In the genomic region with DNA sequence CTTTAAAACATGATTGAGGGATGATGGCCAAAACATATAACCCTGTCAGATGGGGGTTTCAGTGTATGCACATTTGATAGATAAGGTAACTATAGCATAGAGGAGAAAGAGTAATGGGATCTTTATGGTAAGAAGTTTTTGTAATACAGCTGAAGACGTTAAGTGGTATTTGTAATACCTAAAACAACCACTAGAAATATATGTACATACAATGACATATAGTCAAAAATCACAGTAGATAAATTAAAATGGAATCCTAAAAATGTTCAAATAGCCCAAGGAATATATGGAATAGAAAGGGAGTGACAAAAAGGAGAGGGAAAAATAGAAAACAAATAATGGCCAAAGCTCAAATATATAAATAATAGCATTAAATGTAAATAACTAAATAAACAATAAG, we compare ENCODE assay signal across 15 cellular contexts.
"Had no signal": no experiment of that assay in that cellular context is flagged by ENCODE, and none has a peak within 500 bp of the region (broad histone marks: within the 10 kb centered on the region; RNA-seq: fewer than 3 reads in every experiment).

No MANE protein-coding gene starts in this region.

- H2AFZ ChIP-seq: hepatocyte had no signal

- DNase-seq: activated naive CD4-positive, alpha-beta T cell treated with anti-CD3 and anti-CD28 coated beads, Interleukin-2, amount 10 ng/mL, durations not matched to agents 7 days and 5 days; caudate nucleus; effector CD4-positive, alpha-beta T cell; kidney glomerular epithelial cell; naive B cell; posterior cingulate gyrus; right cardiac atrium had no signal

- H3K4me2 ChIP-seq: hepatocyte had no signal

- H3K4me3 Mint-ChIP-seq: activated naive CD4-positive, alpha-beta T cell treated with anti-CD3 and anti-CD28 coated beads, Interleukin-2, amount 10 ng/mL, durations not matched to agents 7 days and 5 days; naive B cell; stimulated activated effector memory CD8-positive, alpha-beta T cell treated with anti-CD3 and anti-CD28 coated beads, Interleukin-12 subunit alpha, Interleukin-12 subunit beta, amount 100 ng/mL, for 72 hours had no signal

- H3K9me3 Mint-ChIP-seq: activated T-helper 2 cell treated with anti-CD3 and anti-CD28 coated beads, Interferon-gamma antibody, Interleukin-2, Interleukin-4, amounts not matched to agents 10 μg/mL and 5 μg/mL and 100 μg/mL, durations not matched to agents 14 hours and 24 hours and 36 hours had no signal

- H3K4me1 ChIP-seq: tibial nerve had no signal

- H3K9me3 ChIP-seq: neutrophil, tibial nerve had no signal

- H3K36me3 ChIP-seq: neutrophil, tibial nerve had no signal

- H3K36me3 Mint-ChIP-seq: activated naive CD4-positive, alpha-beta T cell treated with anti-CD3 and anti-CD28 coated beads, Interleukin-2, amount 10 ng/mL, durations not matched to agents 7 days and 5 days; naive B cell; stimulated activated effector memory CD8-positive, alpha-beta T cell treated with anti-CD3 and anti-CD28 coated beads, Interleukin-12 subunit alpha, Interleukin-12 subunit beta, amount 100 ng/mL, for 72 hours had no signal

- ATAC-seq: activated CD4-positive, CD25-positive, alpha-beta regulatory T cell treated with anti-CD3 and anti-CD28 coated beads, Interleukin-2, amount 50 U/mL, for 24 hours; right cardiac atrium; stimulated activated effector memory CD8-positive, alpha-beta T cell treated with anti-CD3 and anti-CD28 coated beads, Interleukin-12 subunit alpha, Interleukin-12 subunit beta, amount 100 ng/mL, for 72 hours had no signal

- H3K4me3 ChIP-seq: coronary artery, hepatocyte, tibial nerve had no signal

- H3K4me1 Mint-ChIP-seq: activated naive CD4-positive, alpha-beta T cell treated with anti-CD3 and anti-CD28 coated beads, Interleukin-2, amount 10 ng/mL, durations not matched to agents 7 days and 5 days; naive B cell; stimulated activated effector memory CD8-positive, alpha-beta T cell treated with anti-CD3 and anti-CD28 coated beads, Interleukin-12 subunit alpha, Interleukin-12 subunit beta, amount 100 ng/mL, for 72 hours had no signal

- H3K27me3 ChIP-seq: hepatocyte, neutrophil, tibial nerve had no signal

- H3K27ac Mint-ChIP-seq: activated naive CD4-positive, alpha-beta T cell treated with anti-CD3 and anti-CD28 coated beads, Interleukin-2, amount 10 ng/mL, durations not matched to agents 7 days and 5 days; activated T-helper 2 cell treated with anti-CD3 and anti-CD28 coated beads, Interferon-gamma antibody, Interleukin-2, Interleukin-4, amounts not matched to agents 10 μg/mL and 5 μg/mL and 100 μg/mL, durations not matched to agents 14 hours and 24 hours and 36 hours; naive B cell; stimulated activated effector memory CD8-positive, alpha-beta T cell treated with anti-CD3 and anti-CD28 coated beads, Interleukin-12 subunit alpha, Interleukin-12 subunit beta, amount 100 ng/mL, for 72 hours had no signal

- H3K79me2 ChIP-seq: hepatocyte had no signal

- H3K27ac ChIP-seq: coronary artery, epithelial cell of prostate, hepatocyte, neutrophil, tibial nerve had no signal

- H3K27me3 Mint-ChIP-seq: activated naive CD4-positive, alpha-beta T cell treated with anti-CD3 and anti-CD28 coated beads, Interleukin-2, amount 10 ng/mL, durations not matched to agents 7 days and 5 days; naive B cell had no signal
